ENCODE assay signal across 24 cellular contexts in the genomic region with DNA sequence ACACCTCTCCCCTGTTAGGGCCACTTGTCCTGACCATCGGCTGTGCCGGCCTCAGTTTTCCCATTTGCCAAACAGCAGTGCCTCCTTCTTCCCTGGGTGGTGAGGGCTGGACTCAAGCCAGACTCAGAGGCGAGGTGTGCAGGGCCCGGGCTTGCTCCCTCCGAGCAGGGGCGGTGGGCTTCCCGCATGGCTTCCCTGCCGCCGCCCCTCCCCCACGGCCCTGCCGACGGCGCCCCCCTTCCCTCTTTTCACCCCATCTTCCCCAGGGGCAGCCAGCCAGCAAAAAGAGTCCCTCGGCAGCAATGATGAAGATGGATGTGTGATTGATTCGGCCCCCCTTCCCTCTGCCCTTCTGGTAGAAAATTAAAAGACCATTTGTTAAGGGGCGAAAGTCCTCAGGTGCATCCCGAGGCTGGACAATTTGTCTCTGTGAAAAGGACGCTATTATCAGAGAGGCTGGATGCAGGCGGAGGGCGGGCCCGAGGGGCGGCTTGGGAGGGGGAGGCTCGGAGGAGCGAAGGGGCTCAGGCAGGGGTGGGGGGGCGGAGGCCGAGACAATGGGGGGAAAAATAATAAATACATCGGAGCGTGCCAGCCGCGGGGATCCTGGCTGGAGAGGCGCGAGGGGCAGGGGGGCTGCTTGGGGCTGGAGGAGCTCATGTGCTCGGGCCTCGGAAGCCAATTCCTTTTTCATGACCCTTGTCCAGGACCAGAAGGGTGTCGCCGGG. TPM values are rescaled to one million over a fixed set of nuclear protein-coding genes. Genes with fewer than 3 reads are reported as not detected.
"Had no signal": no experiment of that assay in that cellular context is flagged by ENCODE, and none has a peak within 500 bp of the region (broad histone marks: within the 10 kb centered on the region; RNA-seq: fewer than 3 reads in every experiment).

No MANE protein-coding gene starts in this region.

- DNase-seq: activated CD4-positive, alpha-beta T cell treated with anti-CD3 and anti-CD28 coated beads for 1 hour; activated CD8-positive, alpha-beta memory T cell treated with anti-CD3 and anti-CD28 coated beads for 24 hours; activated gamma-delta T cell; cerebellar nuclear complex; effector CD8-positive, alpha-beta T cell; kidney; left ventricle myocardium superior; pancreas; stimulated activated CD4-positive, alpha-beta T cell treated with anti-CD3 and anti-CD28 coated beads, Interleukin-4, amount 100 ng/mL, for 4 hours; SW 1271; T-helper 2 cell; testis had no signal

- H3K27ac Mint-ChIP-seq: activated naive CD4-positive, alpha-beta T cell treated with anti-CD3 and anti-CD28 coated beads, Interleukin-2, amount 50 U/mL, for 24 hours; stimulated activated memory B cell treated with anti-CD40 and anti-IgM and Interleukin-4, amounts not matched to agents 10 μg/mL and 1 μg/mL and 100 μg/mL, for 72 hours; type B pancreatic cell had no signal

- H3K27ac ChIP-seq: ascending aorta, breast epithelium, gastroesophageal sphincter, pancreas, testis, VCaP had no signal

- H3K4me3 ChIP-seq: ascending aorta, breast epithelium, gastroesophageal sphincter, pancreas, smooth muscle cell had no signal

- H3K36me3 ChIP-seq: ascending aorta, breast epithelium, gastroesophageal sphincter, pancreas had no signal

- H3K36me3 Mint-ChIP-seq: activated naive CD4-positive, alpha-beta T cell treated with anti-CD3 and anti-CD28 coated beads, Interleukin-2, amount 50 U/mL, for 24 hours; stimulated activated memory B cell treated with anti-CD40 and anti-IgM and Interleukin-4, amounts not matched to agents 10 μg/mL and 1 μg/mL and 100 μg/mL, for 72 hours had no signal

- ATAC-seq: esophagus mucosa; gastroesophageal sphincter; left ventricle myocardium superior; pancreas; sciatic nerve; stimulated activated memory B cell treated with anti-CD40 and anti-IgM and Interleukin-4, amounts not matched to agents 10 μg/mL and 1 μg/mL and 100 μg/mL, for 72 hours had no signal

- H3K9me3 ChIP-seq: ascending aorta, pancreas, testis had no signal

- H3K4me3 Mint-ChIP-seq: activated naive CD4-positive, alpha-beta T cell treated with anti-CD3 and anti-CD28 coated beads, Interleukin-2, amount 50 U/mL, for 24 hours; neural crest cell; stimulated activated memory B cell treated with anti-CD40 and anti-IgM and Interleukin-4, amounts not matched to agents 10 μg/mL and 1 μg/mL and 100 μg/mL, for 72 hours; type B pancreatic cell had no signal

- H3K27me3 ChIP-seq: ascending aorta, testis had no signal

- H3K4me1 ChIP-seq: ascending aorta, breast epithelium, pancreas, testis had no signal

- H3K9me3 Mint-ChIP-seq: activated naive CD4-positive, alpha-beta T cell treated with anti-CD3 and anti-CD28 coated beads, Interleukin-2, amount 50 U/mL, for 24 hours; neural crest cell; stimulated activated memory B cell treated with anti-CD40 and anti-IgM and Interleukin-4, amounts not matched to agents 10 μg/mL and 1 μg/mL and 100 μg/mL, for 72 hours; type B pancreatic cell had no signal

RNA-seq across cellular contexts. Expression of a gene that starts 48.0 kb away (rescaled TPM):
- total RNA-seq: ascending aorta, breast epithelium, esophagus mucosa, gastroesophageal sphincter, kidney, left ventricle myocardium superior, myocyte, pancreas, sciatic nerve, smooth muscle cell had no signal
- polyA plus RNA-seq: pancreas, smooth muscle cell had no signal
